Comparison of ENCODE assay signal across 1 cellular context in genomic region chr20:2640260-2640659, GRCh38.
TF ChIP-seq lines count a peak whose summit lies in the region.

No MANE protein-coding gene starts in this region.

TF ChIP-seq in K562, 482 proteins besides CTCF, POLR2A, EP300 and RAD21:
- TF ChIP-seq NKRF (IDR thresholded peaks at IDR 0.05; ENCODE audit: borderline replicate concordance) (no peak), ZNF12 (CRISPR knock-in tag; IDR thresholded peaks at IDR 0.05) (peak; percentile 61; the same call in 1 of the 2 replicates), ZNF589 (CRISPR knock-in tag; IDR thresholded peaks at IDR 0.05; ENCODE audit: low read depth) (no peak), BCOR (IDR thresholded peaks at IDR 0.05) (no peak)
